Comparison of ENCODE assay signal across 1 cellular context in genomic region chr15:101190196-101190595, GRCh38.
TF ChIP-seq lines count a peak whose summit lies in the region.

No MANE protein-coding gene starts in this region.

TF ChIP-seq in HepG2, 621 proteins besides CTCF, POLR2A, EP300 and RAD21 (continued from another document):
- TF ChIP-seq, protein P1, sequence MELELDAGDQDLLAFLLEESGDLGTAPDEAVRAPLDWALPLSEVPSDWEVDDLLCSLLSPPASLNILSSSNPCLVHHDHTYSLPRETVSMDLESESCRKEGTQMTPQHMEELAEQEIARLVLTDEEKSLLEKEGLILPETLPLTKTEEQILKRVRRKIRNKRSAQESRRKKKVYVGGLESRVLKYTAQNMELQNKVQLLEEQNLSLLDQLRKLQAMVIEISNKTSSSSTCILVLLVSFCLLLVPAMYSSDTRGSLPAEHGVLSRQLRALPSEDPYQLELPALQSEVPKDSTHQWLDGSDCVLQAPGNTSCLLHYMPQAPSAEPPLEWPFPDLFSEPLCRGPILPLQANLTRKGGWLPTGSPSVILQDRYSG (CRISPR knock-in tag; IDR thresholded peaks at IDR 0.05), result no peak
- TF ChIP-seq DNMT3B (CRISPR knock-in tag; conservative IDR thresholded peaks at IDR 0.05) (no peak), ZNF235 (CRISPR knock-in tag; IDR thresholded peaks at IDR 0.05; ENCODE audit: borderline replicate concordance) (no peak), ZNF615 (CRISPR knock-in tag; IDR thresholded peaks at IDR 0.05; ENCODE audit: borderline replicate concordance) (no peak), HIVEP1 (CRISPR knock-in tag; IDR thresholded peaks at IDR 0.05) (no peak), NKX3-1 (CRISPR knock-in tag; IDR thresholded peaks at IDR 0.05) (no peak), FOXA3 (CRISPR knock-in tag; IDR thresholded peaks at IDR 0.05) (no peak)
- TF ChIP-seq, protein P2, sequence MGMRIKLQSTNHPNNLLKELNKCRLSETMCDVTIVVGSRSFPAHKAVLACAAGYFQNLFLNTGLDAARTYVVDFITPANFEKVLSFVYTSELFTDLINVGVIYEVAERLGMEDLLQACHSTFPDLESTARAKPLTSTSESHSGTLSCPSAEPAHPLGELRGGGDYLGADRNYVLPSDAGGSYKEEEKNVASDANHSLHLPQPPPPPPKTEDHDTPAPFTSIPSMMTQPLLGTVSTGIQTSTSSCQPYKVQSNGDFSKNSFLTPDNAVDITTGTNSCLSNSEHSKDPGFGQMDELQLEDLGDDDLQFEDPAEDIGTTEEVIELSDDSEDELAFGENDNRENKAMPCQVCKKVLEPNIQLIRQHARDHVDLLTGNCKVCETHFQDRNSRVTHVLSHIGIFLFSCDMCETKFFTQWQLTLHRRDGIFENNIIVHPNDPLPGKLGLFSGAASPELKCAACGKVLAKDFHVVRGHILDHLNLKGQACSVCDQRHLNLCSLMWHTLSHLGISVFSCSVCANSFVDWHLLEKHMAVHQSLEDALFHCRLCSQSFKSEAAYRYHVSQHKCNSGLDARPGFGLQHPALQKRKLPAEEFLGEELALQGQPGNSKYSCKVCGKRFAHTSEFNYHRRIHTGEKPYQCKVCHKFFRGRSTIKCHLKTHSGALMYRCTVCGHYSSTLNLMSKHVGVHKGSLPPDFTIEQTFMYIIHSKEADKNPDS (CRISPR knock-in tag; IDR thresholded peaks at IDR 0.05), result no peak
